Comparison of ENCODE assay signal across 28 cellular contexts in genomic region chr18:36207326-36207725, GRCh38.
"Had no signal": no experiment of that assay in that cellular context is flagged by ENCODE, and none has a peak within 500 bp of the region (broad histone marks: within the 10 kb centered on the region; RNA-seq: fewer than 3 reads in every experiment).

No MANE protein-coding gene starts in this region.

- H3K36me3 Mint-ChIP-seq: naive B cell had no signal

- DNase-seq: colonic mucosa; cortex of kidney; effector CD8-positive, alpha-beta T cell; effector memory CD8-positive, alpha-beta T cell; endodermal cell; erythroblast; esophagus squamous epithelium; foreskin fibroblast; foreskin melanocyte; gastrocnemius medialis; glutamatergic neuron; head of caudate nucleus; heart right ventricle; hippocampal formation; left cardiac atrium; left lung; left ventricle myocardium superior; lower lobe of right lung; mesenchymal stem cell; mucosa of descending colon; naive B cell had no signal

- H3K27ac ChIP-seq: colonic mucosa, epithelial cell of prostate, esophagus squamous epithelium, gastrocnemius medialis, heart right ventricle, left lung, lower lobe of right lung had no signal

- H3K4me3 ChIP-seq: colonic mucosa, esophagus squamous epithelium, gastrocnemius medialis, heart right ventricle, left lung, lower lobe of right lung, mucosa of descending colon had no signal

- H3K4me1 ChIP-seq: colonic mucosa, gastrocnemius medialis, left lung, lower lobe of right lung had no signal

- H3K4me3 Mint-ChIP-seq: dendritic cell treated with granulocyte-macrophage colony-stimulating factor and Interleukin-4, amounts not matched to agents 40 ng/mL and 50 ng/mL, for 4 days; effector memory CD8-positive, alpha-beta T cell; endodermal cell; mesothelial cell of epicardium; naive B cell had no signal

- H3K9me3 ChIP-seq: colonic mucosa, left lung, mucosa of descending colon had no signal

- ATAC-seq: effector memory CD8-positive, alpha-beta T cell; esophagus mucosa; gastrocnemius medialis; heart right ventricle; left cardiac atrium; left lung; left ventricle myocardium superior; lower lobe of right lung; mucosa of descending colon had no signal

- H3K27ac Mint-ChIP-seq: dendritic cell treated with granulocyte-macrophage colony-stimulating factor and Interleukin-4, amounts not matched to agents 40 ng/mL and 50 ng/mL, for 4 days; effector memory CD8-positive, alpha-beta T cell; endodermal cell; mesothelial cell of epicardium; naive B cell had no signal

- H3K9me3 Mint-ChIP-seq: effector memory CD8-positive, alpha-beta T cell had no signal

- H3K27me3 ChIP-seq: colonic mucosa, esophagus squamous epithelium, gastrocnemius medialis, heart right ventricle, left lung had no signal

- FAIRE-seq: endometrium, islet of Langerhans, keratinocyte had no signal

- H3K36me3 ChIP-seq: colonic mucosa, gastrocnemius medialis, heart right ventricle, left lung, lower lobe of right lung had no signal
